8 cellular contexts compared by ENCODE assay signal in genomic region chr7:158976849-158977593, GRCh38.
DNase-seq lines count a peak whose midpoint lies in the region; ATAC-seq and TF ChIP-seq lines count a peak whose summit lies in the region.

No MANE protein-coding gene starts in this region.

- no peaks in the 10 kb centered on the region for H3K36me3 ChIP-seq in NT2/D1 (ENCODE audit: insufficient read depth, insufficient read length, low read length)

- H3K27ac Mint-ChIP-seq in CD4-positive, alpha-beta T cell, result peak overlapping the region; percentile 77

- H3K9me3 ChIP-seq in CD4-positive, alpha-beta T cell (ENCODE audit: control insufficient read depth, low read length), result peaks cover 10% of the 10 kb centered on the region
- H3K9me3 ChIP-seq in NT2/D1 (ENCODE audit: insufficient read depth, low read length), result peaks cover 23% of the 10 kb centered on the region; the same call in 1 of the 2 replicates

- peaks cover 22% of the 10 kb centered on the region for H3K4me1 Mint-ChIP-seq in CD4-positive, alpha-beta T cell (ENCODE audit: low read depth)

- no peaks in the 10 kb centered on the region for H3K27me3 Mint-ChIP-seq in CD4-positive, alpha-beta T cell

- no peak overlapping the region for H3K9ac ChIP-seq in NT2/D1 (ENCODE audit: insufficient read length, low read depth)

- DNase-seq in CD4-positive, alpha-beta T cell, result peak; percentile 83 to 96 (median 92)
- DNase-seq in NT2/D1 (ENCODE audit: low read depth, low spot score), result peak; percentile 54
- DNase-seq in activated CD8-positive, alpha-beta memory T cell treated with anti-CD3 and anti-CD28 coated beads, Interleukin-2, amount 50 U/mL, for 48 hours, result peak; percentile 98
- peak; percentile 70 for DNase-seq in myocyte (ENCODE audit: low read depth)
- peak; percentile 83 to 94 for DNase-seq in stimulated activated CD8-positive, alpha-beta memory T cell treated with anti-CD3 and anti-CD28 coated beads, Interleukin-7, amount 100 ng/mL, for 1 hour (ENCODE audit: low read depth in 2 of 2)

- peak; percentile 85 for ATAC-seq in CD4-positive, alpha-beta T cell (ENCODE audit: poor library complexity)
- ATAC-seq in GM19452 (IDR thresholded peaks at IDR 0.05; ENCODE audit: unreplicated experiment), result peak; percentile 82
- peak; percentile 83 for ATAC-seq in HG03571 (IDR thresholded peaks at IDR 0.05; ENCODE audit: unreplicated experiment)
- peak; percentile 83 for ATAC-seq in esophagus mucosa

- peak overlapping the region; percentile 93 for H3K4me3 Mint-ChIP-seq in CD4-positive, alpha-beta T cell

- no peaks in the 10 kb centered on the region for H3K36me3 Mint-ChIP-seq in CD4-positive, alpha-beta T cell (ENCODE audit: low read depth)

- peak; percentile 89 for TF ChIP-seq CTCF in CD4-positive, alpha-beta T cell (IDR thresholded peaks at IDR 0.05)

- CTCF ChIA-PET in CD4-positive, alpha-beta T cell (lab: Charles Lee), result interaction anchor here (0.6 to 2.4 kb wide), 18 partner anchors 8 to 362 kb away, joined by 3 to 35 read pairs (median 3); no protein-coding TSS in a partner anchor

- peak overlapping the region; percentile 13 for H3K4me3 ChIP-seq in NT2/D1 (ENCODE audit: insufficient read length, low read depth)

- no peaks in the 10 kb centered on the region for H3K27me3 ChIP-seq in CD4-positive, alpha-beta T cell (ENCODE audit: control insufficient read depth, insufficient read depth, low read length)
- no peaks in the 10 kb centered on the region for H3K27me3 ChIP-seq in NT2/D1 (ENCODE audit: insufficient read depth, insufficient read length)

- POLR2A ChIA-PET in CD4-positive, alpha-beta T cell (lab: Charles Lee), result interaction anchor here (0.7 to 2.3 kb wide), 8 partner anchors 15 to 281 kb away, joined by 3 to 20 read pairs (median 4); partner anchors contain the start of genes ESYT2 and NCAPG2

- intact Hi-C loops in CD4-positive, alpha-beta T cell (cut with DNase I, micrococcal nuclease), result loop anchor here (1.0 to 10.0 kb wide), 10 partner anchors 16 to 585 kb away; no protein-coding TSS in a partner anchor

- H3K27ac ChIP-seq in CD4-positive, alpha-beta T cell (ENCODE audit: low read depth, low read length), result no peak overlapping the region

- no peaks in the 10 kb centered on the region for H3K4me1 ChIP-seq in NT2/D1 (ENCODE audit: insufficient read depth, insufficient read length)

- no peaks in the 10 kb centered on the region for H3K9me3 Mint-ChIP-seq in CD4-positive, alpha-beta T cell
